14 cellular contexts compared by ENCODE assay signal in genomic region chr2:240429872-240430491, GRCh38. TPM values are rescaled to one million over a fixed set of nuclear protein-coding genes. Genes with fewer than 3 reads are reported as not detected.
DNase-seq lines count a peak whose midpoint lies in the region; ATAC-seq and TF ChIP-seq lines count a peak whose summit lies in the region.
"Had no signal": no experiment of that assay in that cellular context is flagged by ENCODE, and none has a peak within 500 bp of the region (broad histone marks: within the 10 kb centered on the region; RNA-seq: fewer than 3 reads in every experiment).

No MANE protein-coding gene starts in this region.

- no peak overlapping the region for H3K4me3 Mint-ChIP-seq in activated naive CD4-positive, alpha-beta T cell treated with anti-CD3 and anti-CD28 coated beads, Interleukin-2, amount 10 ng/mL, durations not matched to agents 7 days and 5 days

- H3K36me3 Mint-ChIP-seq in activated naive CD4-positive, alpha-beta T cell treated with anti-CD3 and anti-CD28 coated beads, Interleukin-2, amount 50 U/mL, for 72 hours: peaks cover 1 to 13% of the 10 kb centered on the region in 2 donors
- H3K36me3 Mint-ChIP-seq in activated naive CD4-positive, alpha-beta T cell treated with anti-CD3 and anti-CD28 coated beads, Interleukin-2, amount 10 ng/mL, durations not matched to agents 7 days and 5 days: no peaks in the 10 kb centered on the region

- CTCF ChIA-PET in activated naive CD4-positive, alpha-beta T cell treated with anti-CD3 and anti-CD28 coated beads, Interleukin-2, amount 10 ng/mL, durations not matched to agents 7 days and 5 days (lab: Charles Lee): no interaction called here

- no peak overlapping the region for H3K27ac ChIP-seq in coronary artery

- peak; percentile 2 to 28 for DNase-seq in activated naive CD4-positive, alpha-beta T cell treated with anti-CD3 and anti-CD28 coated beads, Interleukin-2, amount 50 U/mL, for 72 hours (ENCODE audit: low spot score in 2 of 2)
- DNase-seq in activated naive CD4-positive, alpha-beta T cell treated with anti-CD3 and anti-CD28 coated beads, Interleukin-2, amount 10 ng/mL, durations not matched to agents 7 days and 5 days: no peak
- DNase-seq in coronary artery (ENCODE audit: low spot score): peak; percentile 69
- peak; percentile 75 for DNase-seq in mesenteric fat pad (ENCODE audit: low spot score)
- DNase-seq in ureter (ENCODE audit: low spot score): peak; percentile 39
- DNase-seq in NCI-H2171 (lab: John Stamatoyannopoulos, UW): no peak
- no peak for DNase-seq in LoVo (ENCODE audit: low spot score)
- DNase-seq: activated CD4-positive, alpha-beta T cell treated with anti-CD3 and anti-CD28 coated beads for 1 hour; amniotic stem cell; cerebellar nuclear complex; NCI-H1092; NCI-H226 had no signal

- TF ChIP-seq CTCF in coronary artery (IDR thresholded peaks at IDR 0.05): no peak

- H3K4me1 Mint-ChIP-seq in activated naive CD4-positive, alpha-beta T cell treated with anti-CD3 and anti-CD28 coated beads, Interleukin-2, amount 10 ng/mL, durations not matched to agents 7 days and 5 days: peaks cover 13% of the 10 kb centered on the region

- no peak overlapping the region for H3K27ac Mint-ChIP-seq in activated naive CD4-positive, alpha-beta T cell treated with anti-CD3 and anti-CD28 coated beads, Interleukin-2, amount 50 U/mL, for 72 hours
- H3K27ac Mint-ChIP-seq in activated naive CD4-positive, alpha-beta T cell treated with anti-CD3 and anti-CD28 coated beads, Interleukin-2, amount 10 ng/mL, durations not matched to agents 7 days and 5 days: no peak overlapping the region

- peaks cover 75% of the 10 kb centered on the region for H3K27me3 Mint-ChIP-seq in activated naive CD4-positive, alpha-beta T cell treated with anti-CD3 and anti-CD28 coated beads, Interleukin-2, amount 10 ng/mL, durations not matched to agents 7 days and 5 days

- peaks cover 11 to 12% of the 10 kb centered on the region in 2 donors for H3K9me3 Mint-ChIP-seq in activated naive CD4-positive, alpha-beta T cell treated with anti-CD3 and anti-CD28 coated beads, Interleukin-2, amount 50 U/mL, for 72 hours
- H3K9me3 Mint-ChIP-seq in activated naive CD4-positive, alpha-beta T cell treated with anti-CD3 and anti-CD28 coated beads, Interleukin-2, amount 10 ng/mL, durations not matched to agents 7 days and 5 days: peaks cover 5% of the 10 kb centered on the region

- no peak overlapping the region for H3K4me3 ChIP-seq in coronary artery

- ATAC-seq in activated naive CD4-positive, alpha-beta T cell treated with anti-CD3 and anti-CD28 coated beads, Interleukin-2, amount 50 U/mL, for 72 hours: no peak
- no peak for ATAC-seq in GM21515 (IDR thresholded peaks at IDR 0.05; ENCODE audit: unreplicated experiment)
- ATAC-seq: left colon had no signal

RNA-seq across cellular contexts. Expression of gene GPC1, which starts 5.5 kb away (rescaled TPM):
- total RNA-seq in activated naive CD4-positive, alpha-beta T cell treated with anti-CD3 and anti-CD28 coated beads, Interleukin-2, amount 50 U/mL, for 72 hours: 1 to 10 TPM; 1.6 to 5.5 TPM
- total RNA-seq in mesenteric fat pad (82.5 TPM), ureter (88.1 TPM)

Comparison
In these comparisons a context has a peak if more than half of its experiments do, and no peak if none do; other contexts are left out.
1. DNase-seq: peak in activated naive CD4-positive, alpha-beta T cell treated with anti-CD3 and anti-CD28 coated beads, Interleukin-2, amount 50 U/mL, for 72 hours (2 of 2), coronary artery (single experiment), mesenteric fat pad (single experiment) and ureter (single experiment); none in activated naive CD4-positive, alpha-beta T cell treated with anti-CD3 and anti-CD28 coated beads, Interleukin-2, amount 10 ng/mL, durations not matched to agents 7 days and 5 days (single experiment), NCI-H2171 (single experiment) and LoVo (single experiment).
2. RNA of gene GPC1, which starts 5.5 kb away (total RNA-seq): 88.1 TPM in ureter (single experiment) and 82.5 TPM in mesenteric fat pad (single experiment); 1.6 to 5.5 TPM in activated naive CD4-positive, alpha-beta T cell treated with anti-CD3 and anti-CD28 coated beads, Interleukin-2, amount 50 U/mL, for 72 hours; every median in the first group is over 10 times any median in the second.